In the genomic region with DNA sequence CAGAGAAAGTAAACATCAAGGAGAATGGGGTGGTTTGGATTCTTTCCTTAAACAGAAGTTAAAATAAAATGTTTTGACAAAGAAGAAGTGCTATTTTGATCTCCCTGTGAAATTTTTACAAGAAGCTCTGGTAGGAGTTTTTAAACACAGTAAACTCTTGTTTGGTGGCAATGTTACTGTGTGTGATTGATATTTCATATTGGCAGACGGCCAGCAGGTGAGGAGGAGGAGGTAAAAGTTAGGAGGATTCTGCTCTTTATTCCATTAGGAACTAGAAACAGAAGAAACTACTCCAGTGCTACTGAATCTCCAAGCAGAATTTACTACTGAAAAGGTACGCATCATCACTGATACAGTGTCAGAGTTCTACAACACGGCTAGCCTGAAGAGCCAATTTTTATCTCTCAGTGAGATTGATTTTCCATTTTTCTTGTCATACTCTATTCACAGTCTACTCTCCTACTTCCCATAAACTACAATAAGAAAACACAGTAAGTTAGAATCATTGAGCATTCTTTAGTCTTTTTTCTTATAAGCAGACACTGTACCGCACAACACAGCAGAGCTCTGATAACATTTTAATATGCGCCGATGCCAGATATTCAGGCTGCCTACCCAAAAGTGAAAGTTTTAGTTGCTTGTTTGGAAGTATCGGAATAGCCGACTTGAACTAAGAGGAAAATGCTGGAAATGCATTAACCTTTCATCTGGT, we compare ENCODE assay signal across 17 cellular contexts.
"Had no signal": no experiment of that assay in that cellular context is flagged by ENCODE, and none has a peak within 500 bp of the region (broad histone marks: within the 10 kb centered on the region; RNA-seq: fewer than 3 reads in every experiment).

No MANE protein-coding gene starts in this region.

- DNase-seq: activated CD4-positive, alpha-beta T cell treated with anti-CD3 and anti-CD28 coated beads, Interleukin-2, amount 50 U/mL, for 48 hours; activated CD4-positive, CD25-positive, alpha-beta regulatory T cell treated with anti-CD3 and anti-CD28 coated beads, Interleukin-2, amount 50 U/mL, for 72 hours; activated naive CD4-positive, alpha-beta T cell treated with Interleukin-2 at 50 U/mL for 16 hours; activated naive CD8-positive, alpha-beta T cell treated with anti-CD3 and anti-CD28 coated beads, Interleukin-2, amount 50 U/mL, for 24 hours; endodermal cell; erythroblast; midbrain; ovary; stimulated activated CD4-positive, alpha-beta T cell treated with anti-CD3 and anti-CD28 coated beads, Interleukin-2, amount 100 ng/mL, for 48 hours; stimulated activated naive B cell treated with anti-CD40 and anti-IgM and Interleukin-4, amounts not matched to agents 10 μg/mL and 1 μg/mL and 100 μg/mL, for 72 hours; T1000; tibial artery had no signal

- H3K4me2 ChIP-seq: neural progenitor cell had no signal

- H3K4me1 ChIP-seq: ascending aorta, neural progenitor cell, tibial artery, vagina had no signal

- ATAC-seq: activated naive CD8-positive, alpha-beta T cell treated with anti-CD3 and anti-CD28 coated beads, Interleukin-2, amount 50 U/mL, for 24 hours; activated T-helper 17 cell treated with anti-CD3 and anti-CD28 coated beads, Interleukin-2, amount 50 U/mL, for 72 hours; stimulated activated naive B cell treated with anti-CD40 and anti-IgM and Interleukin-4, amounts not matched to agents 10 μg/mL and 1 μg/mL and 100 μg/mL, for 72 hours had no signal

- H3K4me3 ChIP-seq: ascending aorta, lung, neural progenitor cell, ovary, tibial artery, vagina had no signal

- H3K27ac ChIP-seq: ascending aorta, neural progenitor cell, ovary, tibial artery, vagina had no signal

- H2AFZ ChIP-seq: neural progenitor cell had no signal

- H3K9me3 ChIP-seq: ascending aorta, ovary, tibial artery, vagina had no signal

- H3K9ac ChIP-seq: neural progenitor cell had no signal

- H3K27me3 ChIP-seq: ascending aorta, neural progenitor cell, ovary, vagina had no signal

- H3K36me3 ChIP-seq: ascending aorta, neural progenitor cell, ovary, tibial artery, vagina had no signal
